In genomic region chr3:54538346-54538745, GRCh38 we compare ENCODE assay signal across 21 cellular contexts.
DNase-seq lines count a peak whose midpoint lies in the region; ATAC-seq and TF ChIP-seq lines count a peak whose summit lies in the region.
"Had no signal": no experiment of that assay in that cellular context is flagged by ENCODE, and none has a peak within 500 bp of the region (broad histone marks: within the 10 kb centered on the region; RNA-seq: fewer than 3 reads in every experiment).

No MANE protein-coding gene starts in this region.

- H3K4me1 Mint-ChIP-seq in glutamatergic neuron (ENCODE audit: low read depth, unreplicated experiment), result no peaks in the 10 kb centered on the region

- CTCF ChIA-PET in A673 (lab: Charles Lee) (interaction anchor here (0.8 kb wide), 1 partner anchor 13 kb away, joined by 3 read pairs; no protein-coding TSS in a partner anchor), OCI-LY7 (lab: Charles Lee; ENCODE audit: unreplicated experiment) (no interaction called here)

- H4K20me1 ChIP-seq in OCI-LY7 (ENCODE audit: insufficient read depth, low read length), result no peaks in the 10 kb centered on the region

- TF ChIP-seq CTCF in A673 (conservative IDR thresholded peaks at IDR 0.05; ENCODE audit: low read depth, low read length) (peak; percentile 39), OCI-LY7 (conservative IDR thresholded peaks at IDR 0.05; ENCODE audit: low read length) (0 out of 2 replicates have a peak, but pooled peaks have one; percentile 14), glutamatergic neuron (IDR thresholded peaks at IDR 0.05; ENCODE audit: partially characterized antibody, unreplicated experiment) (peak; percentile 30)

- H3K4me2 ChIP-seq in OCI-LY7 (ENCODE audit: low read length), result no peak overlapping the region

- BruUV-seq in A673 (replicated peaks; lab: Mats Ljungman, UMichigan) (no TSS peak), OCI-LY7 (replicated peaks; lab: Mats Ljungman, UMichigan) (no TSS peak)

- H3K9me3 Mint-ChIP-seq in glutamatergic neuron (ENCODE audit: unreplicated experiment), result peaks cover 5% of the 10 kb centered on the region

- H3K27ac Mint-ChIP-seq in glutamatergic neuron (ENCODE audit: unreplicated experiment), result no peak overlapping the region

- peak; percentile 32 for DNase-seq in A673 (ENCODE audit: low spot score)
- DNase-seq in ELF-1 (ENCODE audit: low read depth, low spot score), result peak; percentile 50
- DNase-seq in OCI-LY7 (ENCODE audit: low spot score), result no peak
- DNase-seq in glutamatergic neuron, result no peak
- no peak for DNase-seq in NCI-H2227 treated with DMSO at 0.1 percent for 48 hours (lab: John Stamatoyannopoulos, UW)
- DNase-seq in effector memory CD4-positive, alpha-beta T cell, result no peak
- no peak for DNase-seq in C1 segment of cervical spinal cord (lab: John Stamatoyannopoulos, UW)
- DNase-seq: activated CD8-positive, alpha-beta memory T cell treated with anti-CD3 and anti-CD28 coated beads, Interleukin-2, amount 50 U/mL, for 4 hours; activated naive CD4-positive, alpha-beta T cell treated with anti-CD3 and anti-CD28 coated beads, Interleukin-2, amount 50 U/mL, for 16 hours; AML-193; body of pancreas; DMS153; effector CD4-positive, alpha-beta T cell; GM23248; midbrain; NCI-H1048; PC-3; sigmoid colon; T-helper 1 cell had no signal

- intact Hi-C loops in A673 (cut with micrococcal nuclease; ENCODE audit: unreplicated experiment) (no loop called here), OCI-LY7 (cut with micrococcal nuclease; ENCODE audit: unreplicated experiment) (no loop called here)

- ATAC-seq in HG03175 (IDR thresholded peaks at IDR 0.05; ENCODE audit: unreplicated experiment), result no peak
- ATAC-seq: body of pancreas, PC-3 had no signal

- POLR2A ChIA-PET in A673 (lab: Charles Lee; ENCODE audit: low non-redundant PET), result no interaction called here
- POLR2A ChIA-PET in OCI-LY7 (lab: Charles Lee), result interaction anchor here (0.5 kb wide), 1 partner anchor 108 kb away, joined by 3 read pairs; no protein-coding TSS in a partner anchor

- no peak overlapping the region for H2AFZ ChIP-seq in OCI-LY7 (ENCODE audit: low read length)
- H2AFZ ChIP-seq: GM23248 had no signal

- H3K4me3 ChIP-seq in A673 (ENCODE audit: low read depth, low read length, poor library complexity, severe bottlenecking), result no peak overlapping the region
- no peak overlapping the region for H3K4me3 ChIP-seq in OCI-LY7 (ENCODE audit: low read depth, low read length, poor library complexity, severe bottlenecking)
- no peak overlapping the region for H3K4me3 ChIP-seq in effector memory CD4-positive, alpha-beta T cell (ENCODE audit: insufficient read depth, low read depth, low read length, poor library complexity, severe bottlenecking)
- H3K4me3 ChIP-seq: body of pancreas, GM23248, sigmoid colon, tibial nerve had no signal

- H3K4me1 ChIP-seq in A673 (ENCODE audit: insufficient read depth, low read length, poor library complexity, severe bottlenecking), result no peaks in the 10 kb centered on the region
- no peaks in the 10 kb centered on the region for H3K4me1 ChIP-seq in OCI-LY7 (ENCODE audit: insufficient read depth, low read length, poor library complexity, severe bottlenecking)
- H3K4me1 ChIP-seq in effector memory CD4-positive, alpha-beta T cell (ENCODE audit: control insufficient read depth, insufficient read depth, low read length, poor library complexity, severe bottlenecking), result no peaks in the 10 kb centered on the region
- H3K4me1 ChIP-seq: body of pancreas, tibial nerve had no signal

- H3K27me3 ChIP-seq in A673 (replicated peaks; ENCODE audit: insufficient read depth, low read depth, low read length, poor library complexity), result no peaks in the 10 kb centered on the region
- H3K27me3 ChIP-seq in effector memory CD4-positive, alpha-beta T cell (replicated peaks; ENCODE audit: control insufficient read depth, insufficient read depth, low read length, poor library complexity, severe bottlenecking), result no peaks in the 10 kb centered on the region
- H3K27me3 ChIP-seq: body of pancreas, sigmoid colon, tibial nerve had no signal

- H3K79me2 ChIP-seq in OCI-LY7 (ENCODE audit: insufficient read depth, low read depth, low read length), result no peaks in the 10 kb centered on the region

- H3K36me3 Mint-ChIP-seq in glutamatergic neuron (ENCODE audit: unreplicated experiment), result no peaks in the 10 kb centered on the region

- no peaks in the 10 kb centered on the region for H3K9me2 ChIP-seq in OCI-LY7 (ENCODE audit: insufficient read depth, low read length)

- H3K27ac ChIP-seq in A673 (ENCODE audit: low read depth, low read length, poor library complexity, severe bottlenecking), result no peak overlapping the region
- H3K27ac ChIP-seq in OCI-LY7 (ENCODE audit: low read depth, low read length, poor library complexity, severe bottlenecking), result no peak overlapping the region
- H3K27ac ChIP-seq in effector memory CD4-positive, alpha-beta T cell (ENCODE audit: insufficient read depth, low read length, poor library complexity, severe bottlenecking), result no peak overlapping the region
- H3K27ac ChIP-seq: body of pancreas, GM23248, sigmoid colon, tibial nerve had no signal

- H3K27me3 Mint-ChIP-seq in glutamatergic neuron (ENCODE audit: unreplicated experiment), result no peaks in the 10 kb centered on the region

- no peaks in the 10 kb centered on the region for H3K9me3 ChIP-seq in A673 (ENCODE audit: low read depth, low read length, poor library complexity, severe bottlenecking)
- H3K9me3 ChIP-seq in OCI-LY7 (ENCODE audit: low read length), result no peaks in the 10 kb centered on the region
- H3K9me3 ChIP-seq in effector memory CD4-positive, alpha-beta T cell (ENCODE audit: control insufficient read depth, low read length), result no peaks in the 10 kb centered on the region
- H3K9me3 ChIP-seq: body of pancreas, sigmoid colon, tibial nerve had no signal

- no peak overlapping the region for H3K4me3 Mint-ChIP-seq in glutamatergic neuron (ENCODE audit: unreplicated experiment)

- no peaks in the 10 kb centered on the region for H3K36me3 ChIP-seq in A673 (ENCODE audit: insufficient read depth, low read length, poor library complexity, severe bottlenecking)
- no peaks in the 10 kb centered on the region for H3K36me3 ChIP-seq in OCI-LY7 (ENCODE audit: insufficient read depth, low read length)
- no peaks in the 10 kb centered on the region for H3K36me3 ChIP-seq in effector memory CD4-positive, alpha-beta T cell (ENCODE audit: control insufficient read depth, insufficient read depth, low read length)
- H3K36me3 ChIP-seq: sigmoid colon, tibial nerve had no signal

Comparison
In these comparisons a context has a peak if more than half of its experiments do, and no peak if none do; other contexts are left out.
1. DNase-seq: peak in A673 (single experiment) and ELF-1 (single experiment); none in OCI-LY7 (single experiment), glutamatergic neuron (single experiment), NCI-H2227 treated with DMSO at 0.1 percent for 48 hours (single experiment), effector memory CD4-positive, alpha-beta T cell (0 of 3) and C1 segment of cervical spinal cord (0 of 14).
2. Peak in every context shown above with its lines, with median percentiles within 50 percentile points of each other: CTCF ChIP-seq.